9 cellular contexts compared by ENCODE assay signal in the genomic region with DNA sequence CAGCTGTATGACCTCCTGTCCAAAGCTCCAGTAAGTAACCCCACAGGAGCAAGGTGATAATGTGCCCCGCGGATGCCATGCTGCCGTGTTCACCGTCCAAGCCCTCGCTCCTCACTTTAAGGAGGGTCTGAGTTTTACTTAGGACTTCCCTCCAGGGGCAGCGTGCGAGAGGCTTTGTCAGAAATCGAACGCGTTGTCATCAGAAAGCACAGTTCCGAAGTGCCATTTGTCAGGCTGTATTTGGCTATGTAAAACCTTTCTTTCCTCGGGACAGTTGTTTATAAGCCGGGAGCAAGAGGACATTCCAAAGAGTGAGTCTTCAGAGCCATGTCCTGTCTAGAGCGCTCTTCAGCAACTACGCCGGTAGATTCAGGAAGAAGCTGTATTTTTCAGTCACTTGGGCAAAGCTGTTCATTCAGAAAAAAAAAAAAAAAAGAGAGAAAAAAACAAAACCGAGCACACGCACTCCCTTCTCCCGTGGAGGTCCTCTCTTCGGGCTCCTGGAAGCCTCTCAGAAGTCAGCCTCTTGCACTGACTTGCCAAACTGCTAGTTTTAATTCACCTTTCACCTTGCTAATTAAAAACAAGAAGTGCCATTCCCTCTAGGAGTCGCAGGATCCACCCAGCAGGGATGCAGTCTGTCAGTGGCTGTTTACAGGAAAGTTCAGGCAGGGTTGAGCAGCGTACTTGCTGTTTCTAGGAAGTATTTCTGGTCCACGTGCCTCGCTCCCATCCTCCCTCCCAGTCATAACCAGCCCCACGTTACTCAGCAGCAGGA. TPM values are rescaled to one million over a fixed set of nuclear protein-coding genes. Genes with fewer than 3 reads are reported as not detected.
DNase-seq lines count a peak whose midpoint lies in the region; ATAC-seq, FAIRE-seq and TF ChIP-seq lines count a peak whose summit lies in the region.
"Had no signal": no experiment of that assay in that cellular context is flagged by ENCODE, and none has a peak within 500 bp of the region (broad histone marks: within the 10 kb centered on the region; RNA-seq: fewer than 3 reads in every experiment).

A gene (minus strand): TSS at position 676 of the 778 bp plus-strand sequence.

- peaks cover 0 to 7% (median 0%) of the 10 kb centered on the region in 3 donors for H3K4me1 ChIP-seq in pancreas

- peak within 1 kb of the TSS; percentile 51 for H3K4me3 ChIP-seq in fibroblast of pulmonary artery (replicated peaks; ENCODE audit: low read depth, low read length)
- peak within 1 kb of the TSS in 2 of 4 donors; percentile 7 to 37 for H3K4me3 ChIP-seq in pancreas

- DNase-seq in DMS 273 treated with DMSO at 0.1 percent for 48 hours (lab: John Stamatoyannopoulos, UW) (peak; percentile 60), NCI-H748 treated with DMSO at 0.1 percent for 48 hours (lab: John Stamatoyannopoulos, UW) (peak; percentile 56), fibroblast of pulmonary artery (ENCODE audit: low read depth) (peak; percentile 37), pancreas (peak in 1 of 6 donors; percentile 13), KG1 (lab: John Stamatoyannopoulos, UW) (no peak)
- DNase-seq in activated effector memory CD4-positive, alpha-beta T cell treated with Interleukin-2 at 50 U/mL for 16 hours, result no peak
- DNase-seq in activated CD4-positive, CD25-positive, alpha-beta regulatory T cell treated with anti-CD3 and anti-CD28 coated beads, Interleukin-2, amount 50 U/mL, for 72 hours, result no peak
- DNase-seq: effector CD8-positive, alpha-beta T cell had no signal

- intact Hi-C loops in pancreas (cut with DNase I), result no loop called here

- no peak for TF ChIP-seq CTCF in fibroblast of pulmonary artery (IDR thresholded peaks at IDR 0.05; ENCODE audit: low read length, missing control alignments)
- no peak for TF ChIP-seq CTCF in pancreas (IDR thresholded peaks at IDR 0.05)

- H3K9me3 ChIP-seq in pancreas, result no peaks in the 10 kb centered on the region

- H3K36me3 ChIP-seq in pancreas, result no peaks in the 10 kb centered on the region

- ATAC-seq in pancreas (peak; percentile 46 to 86 (median 73)), GM19328 (IDR thresholded peaks at IDR 0.05; ENCODE audit: unreplicated experiment) (no peak)

- WGBS in pancreas, 2 donors, result 4 to 5% methylated on average over 25 of the region's 25 CpGs

- H3K27me3 ChIP-seq in pancreas, result peaks cover 0 to 20% (median 0%) of the 10 kb centered on the region in 4 donors

- FAIRE-seq in pancreas (lab: Jason Lieb, UNC), result no peak

- H3K27ac ChIP-seq in pancreas, result no peak within 1 kb of the TSS

RNA-seq across cellular contexts. Expression of the gene that starts here (rescaled TPM):
- 1 to 10 TPM in 3 of 6 donors, under 1 TPM in 3; 0.35 to 2.0 (median 1.0) TPM for total RNA-seq in pancreas
- 1 to 10 TPM in 1 of 2 donors, under 1 TPM in 1; 0.23 to 1.4 TPM for polyA plus RNA-seq in pancreas

Comparison
In these comparisons a context has a peak if more than half of its experiments do, and no peak if none do; other contexts are left out.
1. DNase-seq: peak in DMS 273 treated with DMSO at 0.1 percent for 48 hours (single experiment), NCI-H748 treated with DMSO at 0.1 percent for 48 hours (single experiment) and fibroblast of pulmonary artery (single experiment); none in KG1 (single experiment), activated effector memory CD4-positive, alpha-beta T cell treated with Interleukin-2 at 50 U/mL for 16 hours (single experiment) and activated CD4-positive, CD25-positive, alpha-beta regulatory T cell treated with anti-CD3 and anti-CD28 coated beads, Interleukin-2, amount 50 U/mL, for 72 hours (single experiment).